Comparison of ENCODE assay signal across 8 cellular contexts in genomic region chr19:40147693-40148347, GRCh38. TPM values are rescaled to one million over a fixed set of nuclear protein-coding genes. Genes with fewer than 3 reads are reported as not detected.
A peak's percentile ranks its signal among the peaks of the same experiment; 100 is the strongest.
DNase-seq lines count a peak whose midpoint lies in the region; ATAC-seq, FAIRE-seq and TF ChIP-seq lines count a peak whose summit lies in the region.
"Had no signal": no experiment of that assay in that cellular context is flagged by ENCODE, and none has a peak within 500 bp of the region (broad histone marks: within the 10 kb centered on the region; RNA-seq: fewer than 3 reads in every experiment).

No MANE protein-coding gene starts in this region.

- WGBS in spleen, 5 donors, result 63 to 72% (median 66%) methylated on average over 17 to 21 of the region's 21 CpGs

- H3K36me3 ChIP-seq in osteoblast (ENCODE audit: insufficient read depth, low read length), result no peaks in the 10 kb centered on the region
- H3K36me3 ChIP-seq in spleen, result no peaks in the 10 kb centered on the region

- no peak overlapping the region for H3K4me3 Mint-ChIP-seq in chondrocyte (ENCODE audit: unreplicated experiment)

- H3K9me3 ChIP-seq in osteoblast (ENCODE audit: low read depth, low read length), result no peaks in the 10 kb centered on the region
- H3K9me3 ChIP-seq in spleen, result no peaks in the 10 kb centered on the region

- no peak for TF ChIP-seq CTCF in chondrocyte (IDR thresholded peaks at IDR 0.05)
- TF ChIP-seq CTCF in osteoblast (IDR thresholded peaks at IDR 0.05; ENCODE audit: extremely low read depth, low read depth, low read length), result no peak
- no peak for TF ChIP-seq CTCF in spleen (IDR thresholded peaks at IDR 0.05 in 8 of 11, conservative IDR thresholded peaks at IDR 0.05 in 3 of 11)

- H3K27ac Mint-ChIP-seq in chondrocyte (ENCODE audit: unreplicated experiment), result peak overlapping the region; percentile 82

- peak overlapping the region; percentile 86 for H3K4me2 ChIP-seq in osteoblast (ENCODE audit: insufficient read depth, low read length)

- TF ChIP-seq POLR2A in GM12891 (IDR thresholded peaks at IDR 0.05; ENCODE audit: low read depth, low read length) (no peak), spleen (IDR thresholded peaks at IDR 0.05) (no peak)

- no peaks in the 10 kb centered on the region for H3K27me3 ChIP-seq in osteoblast (ENCODE audit: insufficient read depth, low read length)
- no peaks in the 10 kb centered on the region for H3K27me3 ChIP-seq in spleen (replicated peaks in 1 of 7)

- intact Hi-C loops in spleen (cut with DNase I; ENCODE audit: low total_unique reads), result no loop called here

- H3K27ac ChIP-seq in osteoblast (ENCODE audit: low read depth, low read length) (no peak overlapping the region), spleen (peak overlapping the region in 1 of 8 donors; percentile 25)

- no peak for FAIRE-seq in GM12891 (lab: Jason Lieb, UNC)

- H3K9me3 Mint-ChIP-seq in chondrocyte (ENCODE audit: low read depth), result no peaks in the 10 kb centered on the region

- H2AFZ ChIP-seq in osteoblast (ENCODE audit: low read length), result peak overlapping the region; percentile 85

- peaks cover 9% of the 10 kb centered on the region for H3K4me1 ChIP-seq in osteoblast (ENCODE audit: insufficient read depth, low read length)
- peaks cover 19 to 54% (median 44%) of the 10 kb centered on the region in 6 donors for H3K4me1 ChIP-seq in spleen

- H3K27me3 Mint-ChIP-seq in chondrocyte (ENCODE audit: low read depth), result no peaks in the 10 kb centered on the region

- peaks cover 25% of the 10 kb centered on the region for H3K4me1 Mint-ChIP-seq in chondrocyte (ENCODE audit: low read depth)

- H3K79me2 ChIP-seq in osteoblast (ENCODE audit: insufficient read depth, low read length), result no peaks in the 10 kb centered on the region

- H3K36me3 Mint-ChIP-seq in chondrocyte (ENCODE audit: low read depth), result no peaks in the 10 kb centered on the region

- ATAC-seq in GM21576 (IDR thresholded peaks at IDR 0.05; ENCODE audit: unreplicated experiment) (no peak), HG02970 (IDR thresholded peaks at IDR 0.05; ENCODE audit: low FRiP score, unreplicated experiment) (no peak)

- H4K20me1 ChIP-seq in osteoblast (ENCODE audit: insufficient read depth, low read length), result no peaks in the 10 kb centered on the region

- DNase-seq in GM12891 (ENCODE audit: insufficient read length, low spot score) (no peak), NCI-H226 (peak; percentile 54), chondrocyte (ENCODE audit: low spot score) (no peak), osteoblast (ENCODE audit: insufficient read length, low spot score, missing footprints) (peak; percentile 81), spleen (no peak)
- DNase-seq: activated effector memory CD4-positive, alpha-beta T cell treated with Interleukin-2 at 50 U/mL for 16 hours had no signal

- H3K4me3 ChIP-seq in osteoblast (ENCODE audit: insufficient read depth, low read length), result peak overlapping the region; percentile 67
- H3K4me3 ChIP-seq in spleen, result no peak overlapping the region

TF ChIP-seq in GM12891, 5 proteins besides CTCF, POLR2A, EP300 and RAD21:
- TF ChIP-seq POLR2AphosphoS5 (IDR thresholded peaks at IDR 0.05; ENCODE audit: low read depth, low read length), result no peak
- 0 out of 2 replicates have a peak, but pooled peaks have one; percentile 8 for TF ChIP-seq SPI1 (IDR thresholded peaks at IDR 0.05; ENCODE audit: low read depth, low read length)

RNA-seq across cellular contexts. Expression of gene MAP3K10, which starts 43.4 kb away (rescaled TPM):
- polyA plus RNA-seq in GM12891 (2012; ENCODE audit: low read depth, missing spikeins), result 4.1 TPM
- 20.0 to 22.7 TPM (median 21.0 TPM) in 3 replicates for total RNA-seq in chondrocyte
- total RNA-seq in osteoblast, result 8.3 and 9.8 TPM in 2 replicates
- total RNA-seq in spleen, result 10 to 100 TPM; 14.0 to 25.6 (median 17.9) TPM
- 10 to 100 TPM in 1 of 3 donors, 1 to 10 TPM in 2; 4.3 to 23.0 (median 8.4) TPM for polyA plus RNA-seq in spleen

RNA-seq across cellular contexts. Expression of gene ZNF780A, which starts 57.1 kb away (rescaled TPM):
- polyA plus RNA-seq in GM12891 (2012; ENCODE audit: low read depth, missing spikeins), result 10.9 TPM
- 6.0 to 11.0 TPM (median 10.9 TPM) in 3 replicates for total RNA-seq in chondrocyte
- 15.9 and 17.7 TPM in 2 replicates for total RNA-seq in osteoblast
- total RNA-seq in spleen, result 10 to 100 TPM; 24.5 to 52.5 (median 39.3) TPM
- 10 to 100 TPM; 18.1 to 19.1 (median 18.7) TPM for polyA plus RNA-seq in spleen

Comparison
In these comparisons a context has a peak if more than half of its experiments do, and no peak if none do; other contexts are left out.
1. DNase-seq: peak in NCI-H226 (single experiment) and osteoblast (single experiment); none in GM12891 (single experiment), chondrocyte (single experiment) and spleen (single experiment).